Comparison of ENCODE assay signal across 25 cellular contexts in the genomic region with DNA sequence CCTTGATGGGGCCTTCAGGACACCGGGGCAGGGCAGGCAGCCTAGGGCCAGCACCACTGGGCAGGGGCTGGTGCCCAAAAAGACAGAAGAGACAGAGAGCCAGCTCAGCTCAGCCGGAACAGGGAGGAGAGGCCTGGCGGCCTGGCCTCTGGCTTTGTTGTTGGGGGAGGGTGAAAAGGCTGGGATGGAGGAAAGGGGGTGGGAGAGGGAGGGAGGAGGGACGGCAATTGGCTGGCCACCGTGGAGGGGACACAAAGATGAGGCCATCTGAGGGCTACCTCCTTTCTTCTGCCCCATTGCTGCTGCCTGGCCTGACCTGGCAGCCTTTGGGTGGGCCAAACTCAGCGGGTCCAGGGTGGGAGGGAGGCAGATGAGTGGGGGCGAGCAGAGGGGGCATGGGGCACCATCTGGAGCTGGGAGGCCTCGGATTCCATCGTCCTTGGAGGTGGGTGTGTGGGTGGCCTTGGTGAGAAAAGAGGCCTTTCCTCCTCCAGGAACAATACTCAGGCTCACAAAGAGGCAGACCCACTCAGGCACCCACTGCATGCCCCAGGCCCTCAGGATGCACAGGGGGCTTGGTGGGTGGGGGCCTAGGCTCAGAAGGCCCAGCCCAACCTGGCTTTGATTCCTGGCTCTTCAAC. TPM values are rescaled to one million over a fixed set of nuclear protein-coding genes. Genes with fewer than 3 reads are reported as not detected.
DNase-seq lines count a peak whose midpoint lies in the region; ATAC-seq, FAIRE-seq and TF ChIP-seq lines count a peak whose summit lies in the region.
"Had no signal": no experiment of that assay in that cellular context is flagged by ENCODE, and none has a peak within 500 bp of the region (broad histone marks: within the 10 kb centered on the region; RNA-seq: fewer than 3 reads in every experiment).

No MANE protein-coding gene starts in this region.

- H4K8ac ChIP-seq in neuronal stem cell (ENCODE audit: low read depth, low read length), result no peak overlapping the region

- TF ChIP-seq EP300 in upper lobe of left lung (IDR thresholded peaks at IDR 0.05), result no peak

- no peak for FAIRE-seq in kidney (lab: Jason Lieb, UNC)
- FAIRE-seq: D721Med, H54 had no signal

- H3K36me3 ChIP-seq in kidney (ENCODE audit: control insufficient read depth in 1 of 2, insufficient read depth in 2 of 2, low read length in 2 of 2) (no peaks in the 10 kb centered on the region), neuronal stem cell (replicated peaks in 1 of 2; ENCODE audit: control insufficient read depth in 2 of 2, insufficient read depth in 2 of 2, low read length in 2 of 2) (peaks cover 0 to 93% of the 10 kb centered on the region in 2 donors), upper lobe of left lung (no peaks in the 10 kb centered on the region)

- H3K4me1 Mint-ChIP-seq in activated naive CD4-positive, alpha-beta T cell treated with anti-CD3 and anti-CD28 coated beads, Interleukin-2, amount 50 U/mL, for 24 hours, result peaks cover 24% of the 10 kb centered on the region

- H3K23ac ChIP-seq in neuronal stem cell (ENCODE audit: low read depth, low read length, poor library complexity), result no peak overlapping the region

- H3K4ac ChIP-seq in neuronal stem cell (ENCODE audit: low read length), result no peak overlapping the region

- H2BK15ac ChIP-seq in neuronal stem cell (ENCODE audit: low read length), result peak overlapping the region; percentile 92

- H4K91ac ChIP-seq in neuronal stem cell (ENCODE audit: low read depth, low read length, poor library complexity), result peak overlapping the region; percentile 73

- no peak for DNase-seq in activated naive CD4-positive, alpha-beta T cell treated with Interleukin-2 at 50 U/mL for 16 hours
- peak; percentile 51 for DNase-seq in kidney
- no peak for DNase-seq in neuronal stem cell (ENCODE audit: low spot score)
- no peak for DNase-seq in upper lobe of left lung
- no peak for DNase-seq in DMS53 treated with DMSO at 0.1 percent for 48 hours (lab: John Stamatoyannopoulos, UW; ENCODE audit: unreplicated experiment)
- no peak for DNase-seq in NCI-H345 (lab: John Stamatoyannopoulos, UW)
- no peak for DNase-seq in GM19238 (ENCODE audit: insufficient read length, low spot score)
- DNase-seq: DMS53, EL, NCI-H1105 treated with DMSO at 0.1 percent for 48 hours, NCI-H1694, NCI-H2081 treated with DMSO at 0.1 percent for 48 hours, NCI-H2171 treated with DMSO at 0.1 percent for 48 hours, NCI-H446, NCI-H526, OCI-M1, Right ventricle myocardium superior had no signal

- H3K4me1 ChIP-seq in kidney (ENCODE audit: control insufficient read depth in 1 of 2, insufficient read depth in 1 of 2, low read depth in 1 of 2, low read length in 2 of 2) (peaks cover 0 to 4% of the 10 kb centered on the region in 2 donors), neuronal stem cell (ENCODE audit: control insufficient read depth in 2 of 2, insufficient read depth in 1 of 2, low read depth in 1 of 2, low read length in 2 of 2) (peaks cover 10 to 11% of the 10 kb centered on the region in 2 donors), upper lobe of left lung (peaks cover 33 to 60% (median 55%) of the 10 kb centered on the region in 4 donors)

- no peaks in the 10 kb centered on the region for H3K27me3 Mint-ChIP-seq in activated naive CD4-positive, alpha-beta T cell treated with anti-CD3 and anti-CD28 coated beads, Interleukin-2, amount 50 U/mL, for 24 hours

- peak overlapping the region; percentile 81 for H2BK120ac ChIP-seq in neuronal stem cell (ENCODE audit: low read depth, low read length)

- H3K14ac ChIP-seq in neuronal stem cell (ENCODE audit: low read length), result peak overlapping the region; percentile 60

- no peak overlapping the region for H3K4me3 Mint-ChIP-seq in activated naive CD4-positive, alpha-beta T cell treated with anti-CD3 and anti-CD28 coated beads, Interleukin-2, amount 50 U/mL, for 24 hours
- H3K4me3 Mint-ChIP-seq: CD14-positive monocyte, IgD-negative memory B cell had no signal

- H3K9me3 Mint-ChIP-seq in activated naive CD4-positive, alpha-beta T cell treated with anti-CD3 and anti-CD28 coated beads, Interleukin-2, amount 50 U/mL, for 24 hours, result no peaks in the 10 kb centered on the region
- H3K9me3 Mint-ChIP-seq: CD14-positive monocyte, IgD-negative memory B cell had no signal

- H3K36me3 Mint-ChIP-seq in activated naive CD4-positive, alpha-beta T cell treated with anti-CD3 and anti-CD28 coated beads, Interleukin-2, amount 50 U/mL, for 24 hours, result no peaks in the 10 kb centered on the region
- H3K36me3 Mint-ChIP-seq: CD14-positive monocyte, IgD-negative memory B cell had no signal

- H3K9ac ChIP-seq in kidney (ENCODE audit: low read length in 2 of 2) (no peak overlapping the region), neuronal stem cell (ENCODE audit: low read depth, low read length, poor library complexity) (peak overlapping the region; percentile 44)

- TF ChIP-seq CTCF in kidney (IDR thresholded peaks at IDR 0.05; ENCODE audit: borderline replicate concordance, extremely low read depth, insufficient read depth) (no peak), upper lobe of left lung (IDR thresholded peaks at IDR 0.05) (no peak)

- peak overlapping the region; percentile 16 for H2BK5ac ChIP-seq in neuronal stem cell (ENCODE audit: low read length)

- H3K4me2 ChIP-seq in neuronal stem cell (ENCODE audit: insufficient read depth, low read length, poor library complexity, severe bottlenecking), result no peak overlapping the region

- whole genome bisulfite sequencing in neuronal stem cell (ENCODE audit: extremely low coverage in 2 of 2, insufficient read length in 2 of 2, insufficient replicate concordance in 1 of 2), 2 donors, result no CpG with 5 or more reads among the region's 9 CpGs
- 50 to 58% methylated on average over 5 to 9 of the region's 9 CpGs for WGBS in upper lobe of left lung, 2 donors

- H3K27me3 ChIP-seq in neuronal stem cell (ENCODE audit: control insufficient read depth in 3 of 3, insufficient read depth in 3 of 3, low read depth in 1 of 3, low read length in 3 of 3) (peaks cover 0 to 1% (median 0%) of the 10 kb centered on the region in 3 experiments), upper lobe of left lung (no peaks in the 10 kb centered on the region)

- H3K18ac ChIP-seq in neuronal stem cell (ENCODE audit: low read length), result peak overlapping the region; percentile 94

- no peaks in the 10 kb centered on the region for H3K79me1 ChIP-seq in neuronal stem cell (ENCODE audit: low read depth, low read length)

- H2AFZ ChIP-seq in neuronal stem cell (ENCODE audit: low read length), result peak overlapping the region; percentile 30

- H3K4me3 ChIP-seq in kidney (ENCODE audit: low read length in 2 of 2) (no peak overlapping the region), neuronal stem cell (ENCODE audit: low read length in 2 of 2) (no peak overlapping the region), upper lobe of left lung (no peak overlapping the region)

- H2BK12ac ChIP-seq in neuronal stem cell (ENCODE audit: low read length), result no peak overlapping the region

- H3K27ac Mint-ChIP-seq in activated naive CD4-positive, alpha-beta T cell treated with anti-CD3 and anti-CD28 coated beads, Interleukin-2, amount 50 U/mL, for 24 hours, result peak overlapping the region; percentile 51

- H2AK5ac ChIP-seq in neuronal stem cell (ENCODE audit: low read depth, low read length), result peak overlapping the region; percentile 91

- TF ChIP-seq POLR2A in upper lobe of left lung (IDR thresholded peaks at IDR 0.05), result no peak

- intact Hi-C loops in kidney (cut with DNase I), result no loop called here

- H3K9me3 ChIP-seq in kidney (ENCODE audit: control insufficient read depth in 1 of 2, low read length in 2 of 2), result no peaks in the 10 kb centered on the region
- no peaks in the 10 kb centered on the region for H3K9me3 ChIP-seq in neuronal stem cell (replicated peaks in 1 of 2; ENCODE audit: control insufficient read depth in 2 of 2, insufficient read depth in 1 of 2, low read depth in 1 of 2, low read length in 2 of 2)
- H3K9me3 ChIP-seq in upper lobe of left lung, result no peaks in the 10 kb centered on the region

- H3K27ac ChIP-seq in kidney (ENCODE audit: low read depth in 2 of 2, low read length in 2 of 2), result no peak overlapping the region
- peak overlapping the region; percentile 44 for H3K27ac ChIP-seq in neuronal stem cell (replicated peaks; ENCODE audit: low read length)
- H3K27ac ChIP-seq in upper lobe of left lung, result peak overlapping the region; percentile 54 to 81 (median 74)

- no peak for ATAC-seq in upper lobe of left lung (ENCODE audit: low FRiP score in 2 of 2)

RNA-seq across cellular contexts. Expression of a gene that starts 9.3 kb away (rescaled TPM):
- total RNA-seq in kidney (3.7 TPM), upper lobe of left lung (10 to 100 TPM in 3 of 6 donors, 1 to 10 TPM in 3; 3.1 to 20.6 (median 11.4) TPM)
- 2.4 TPM for polyA plus RNA-seq in kidney (ENCODE audit: insufficient read depth, low read depth, low replicate concordance)
- 0.96 TPM for polyA plus RNA-seq in neuronal stem cell (2013, experiment 1 of 2)
- 0.93 TPM for polyA plus RNA-seq in neuronal stem cell (2013, experiment 2 of 2)
- total RNA-seq: RPMI7951 had no signal
- polyA plus RNA-seq: IgD-negative memory B cell had no signal

RNA-seq across cellular contexts. Expression of a gene that starts 16.6 kb away (rescaled TPM):
- total RNA-seq in kidney (0.60 TPM), upper lobe of left lung (10 to 100 TPM in 2 of 6 donors, 1 to 10 TPM in 3, under 1 TPM in 1; 0.66 to 21.3 (median 5.0) TPM)
- 0.56 TPM for polyA plus RNA-seq in kidney (ENCODE audit: insufficient read depth, low read depth, low replicate concordance)
- polyA plus RNA-seq in neuronal stem cell (2013, experiment 1 of 2), result 5.9 TPM
- 7.3 TPM for polyA plus RNA-seq in neuronal stem cell (2013, experiment 2 of 2)
- total RNA-seq: Right ventricle myocardium superior had no signal
- polyA plus RNA-seq: IgD-negative memory B cell had no signal

RNA-seq across cellular contexts. Expression of a gene that starts 50.1 kb away (rescaled TPM):
- total RNA-seq in kidney, result not detected
- polyA plus RNA-seq in kidney (ENCODE audit: insufficient read depth, low read depth, low replicate concordance), result 0.49 TPM
- not detected for polyA plus RNA-seq in neuronal stem cell (2013, experiment 1 of 2)
- not detected for polyA plus RNA-seq in neuronal stem cell (2013, experiment 2 of 2)
- 10 to 100 TPM in 1 of 6 donors, 1 to 10 TPM in 2, under 1 TPM in 2, not detected in 1; 0.47 to 12.0 (median 4.3) TPM for total RNA-seq in upper lobe of left lung
- total RNA-seq: A172, Right ventricle myocardium superior, RPMI7951 had no signal
- polyA plus RNA-seq: AG04450 had no signal

Comparison
In these comparisons a context has a peak if more than half of its experiments do, and no peak if none do; other contexts are left out.
1. H3K27ac ChIP-seq: peak in neuronal stem cell (single experiment) and upper lobe of left lung (4 of 4); none in kidney (0 of 2).